In genomic region chr19:36773223-36773579, GRCh38 we compare ENCODE assay signal across 8 cellular contexts. TPM values are rescaled to one million over a fixed set of nuclear protein-coding genes. Genes with fewer than 3 reads are reported as not detected.
DNase-seq lines count a peak whose midpoint lies in the region; ATAC-seq and TF ChIP-seq lines count a peak whose summit lies in the region.

No MANE protein-coding gene starts in this region.

- H3K27me3 ChIP-seq in BLaER1 (no peaks in the 10 kb centered on the region), adrenal gland (no peaks in the 10 kb centered on the region), mesendoderm (ENCODE audit: insufficient read depth, low read length, poor library complexity) (no peaks in the 10 kb centered on the region)

- H3K4me2 ChIP-seq in BLaER1 (peak overlapping the region; percentile 84), mesendoderm (ENCODE audit: low read length) (peak overlapping the region; percentile 34)

- H3K79me2 ChIP-seq in mesendoderm (ENCODE audit: control insufficient read depth, insufficient read depth, low read length), result peaks cover 32% of the 10 kb centered on the region

- H2BK120ac ChIP-seq in mesendoderm (ENCODE audit: low read depth, low read length), result no peak overlapping the region

- no peak overlapping the region for H4K5ac ChIP-seq in mesendoderm (ENCODE audit: low read length)

- peaks cover 3% of the 10 kb centered on the region for H3K79me1 ChIP-seq in mesendoderm (ENCODE audit: low read length)

- peak overlapping the region; percentile 87 for H3K27ac ChIP-seq in BLaER1
- peak overlapping the region in 2 of 5 donors; percentile 86 to 88 for H3K27ac ChIP-seq in adrenal gland
- no peak overlapping the region for H3K27ac ChIP-seq in mesendoderm (ENCODE audit: low read depth, low read length)

- H3K9me3 ChIP-seq in BLaER1 (peaks cover 71% of the 10 kb centered on the region), adrenal gland (replicated peaks in 1 of 3) (peaks cover 0 to 8% (median 0%) of the 10 kb centered on the region in 3 donors)

- TF ChIP-seq CTCF in adrenal gland (IDR thresholded peaks at IDR 0.05), result no peak

- H3K56ac ChIP-seq in mesendoderm (ENCODE audit: low read length), result peak overlapping the region; percentile 82

- H3K4me3 ChIP-seq in BLaER1 (peak overlapping the region; percentile 84), adrenal gland (peak overlapping the region in 3 of 4 donors; percentile 55 to 96 (median 86)), mesendoderm (ENCODE audit: low read length) (peak overlapping the region; percentile 81)

- 1 to 5% (median 3%) methylated on average over 15 of the region's 15 CpGs for WGBS in adrenal gland, 4 donors
- no CpG with 5 or more reads among the region's 15 CpGs for WGBS in mesendoderm (ENCODE audit: extremely low coverage, insufficient coverage, low lambda C conversion rate)

- TF ChIP-seq POLR2A in adrenal gland (IDR thresholded peaks at IDR 0.05), result no peak

- H2BK15ac ChIP-seq in mesendoderm (replicated peaks; ENCODE audit: low read depth), result no peak overlapping the region

- intact Hi-C loops in adrenal gland (cut with DNase I), result no loop called here

- no peak overlapping the region for H3K23ac ChIP-seq in mesendoderm (ENCODE audit: low read length)

- no peak overlapping the region for H3K18ac ChIP-seq in mesendoderm (ENCODE audit: low read length)

- H3K9ac ChIP-seq in BLaER1 (peak overlapping the region; percentile 83), mesendoderm (ENCODE audit: low read length) (peak overlapping the region; percentile 67)

- H4K20me1 ChIP-seq in BLaER1, result no peaks in the 10 kb centered on the region

- no peak overlapping the region for H2BK5ac ChIP-seq in mesendoderm (ENCODE audit: low read length)

- H3K36me3 ChIP-seq in BLaER1, result peaks cover 37% of the 10 kb centered on the region
- no peaks in the 10 kb centered on the region for H3K36me3 ChIP-seq in adrenal gland (replicated peaks in 1 of 2)
- no peaks in the 10 kb centered on the region for H3K36me3 ChIP-seq in mesendoderm (ENCODE audit: control insufficient read depth, insufficient read depth, low read length)

- no peak overlapping the region for H2AK5ac ChIP-seq in mesendoderm (ENCODE audit: low read length)

- ATAC-seq in HG02610 (IDR thresholded peaks at IDR 0.05; ENCODE audit: unreplicated experiment), result peak; percentile 12
- no peak for ATAC-seq in HG02759 (IDR thresholded peaks at IDR 0.05; ENCODE audit: unreplicated experiment)

- no peak overlapping the region for H3K4ac ChIP-seq in mesendoderm (ENCODE audit: low read depth, low read length)

- peaks cover 10% of the 10 kb centered on the region for H3K4me1 ChIP-seq in BLaER1
- H3K4me1 ChIP-seq in adrenal gland (replicated peaks in 1 of 2), result peaks cover 0 to 14% of the 10 kb centered on the region in 2 donors
- H3K4me1 ChIP-seq in mesendoderm (ENCODE audit: control insufficient read depth, low read depth, low read length), result no peaks in the 10 kb centered on the region

- DNase-seq in adrenal gland, result no peak
- no peak for DNase-seq in mesendoderm
- no peak for DNase-seq in NCI-H128 (lab: John Stamatoyannopoulos, UW; ENCODE audit: unreplicated experiment)
- DNase-seq in dermis blood vessel endothelial cell, result no peak
- no peak for DNase-seq in putamen (ENCODE audit: low spot score)

- H4K8ac ChIP-seq in mesendoderm (ENCODE audit: low read depth, low read length), result no peak overlapping the region

RNA-seq across cellular contexts. Expression of gene ZNF850, which starts 0.6 kb away (rescaled TPM):
- total RNA-seq in adrenal gland (10 to 100 TPM in 1 of 8 donors, 1 to 10 TPM in 7; 2.0 to 11.8 (median 4.0) TPM), dermis blood vessel endothelial cell (2.6 and 4.8 TPM in 2 replicates)
- 1 to 10 TPM in 1 of 3 donors, under 1 TPM in 2; 0.34 to 1.1 (median 0.97) TPM for polyA plus RNA-seq in adrenal gland
- 15.3 TPM for polyA plus RNA-seq in mesendoderm (2013, experiment 1 of 2)
- 14.8 TPM for polyA plus RNA-seq in mesendoderm (2013, experiment 2 of 2)
